ENCODE assay signal across 10 cellular contexts in genomic region chr7:24936121-24936824, GRCh38. TPM values are rescaled to one million over a fixed set of nuclear protein-coding genes. Genes with fewer than 3 reads are reported as not detected.
DNase-seq lines count a peak whose midpoint lies in the region; ATAC-seq, FAIRE-seq and TF ChIP-seq lines count a peak whose summit lies in the region.
"Had no signal": no experiment of that assay in that cellular context is flagged by ENCODE, and none has a peak within 500 bp of the region (broad histone marks: within the 10 kb centered on the region; RNA-seq: fewer than 3 reads in every experiment).

No MANE protein-coding gene starts in this region.

- H4K20me1 ChIP-seq in endothelial cell of umbilical vein (replicated peaks; ENCODE audit: control insufficient read depth, extremely low read depth, insufficient read depth, low read length): no peaks in the 10 kb centered on the region

- no peak overlapping the region for H2BK120ac ChIP-seq in neuronal stem cell (ENCODE audit: low read depth, low read length)

- ATAC-seq in GM21447 (IDR thresholded peaks at IDR 0.05; ENCODE audit: unreplicated experiment) (peak; percentile 69), HG03460 (IDR thresholded peaks at IDR 0.05; ENCODE audit: unreplicated experiment) (peak; percentile 60), GM18520 (IDR thresholded peaks at IDR 0.05; ENCODE audit: unreplicated experiment) (no peak), psoas muscle (no peak)

- CTCF ChIA-PET in endothelial cell of umbilical vein (lab: Charles Lee): interaction anchor here (0.9 to 1.6 kb wide), 4 partner anchors 10 to 23 kb away, joined by 3 read pairs; no protein-coding TSS in a partner anchor

- DNase-seq in ELF-1 (ENCODE audit: low read depth, low spot score) (peak; percentile 24), endothelial cell of umbilical vein (ENCODE audit: low read depth, low spot score) (peak; percentile 4), psoas muscle (no peak), neuronal stem cell (ENCODE audit: low spot score) (no peak)
- no peak for DNase-seq in activated naive CD4-positive, alpha-beta T cell treated with anti-CD3 and anti-CD28 coated beads, Interleukin-2, amount 50 U/mL, for 16 hours
- DNase-seq: dorsolateral prefrontal cortex, KG1 had no signal

- H3K4me1 ChIP-seq in endothelial cell of umbilical vein (ENCODE audit: control insufficient read depth, extremely low read depth, insufficient read depth, low read length): no peaks in the 10 kb centered on the region
- peaks cover 4% of the 10 kb centered on the region for H3K4me1 ChIP-seq in psoas muscle
- peaks cover 11 to 30% of the 10 kb centered on the region in 2 donors for H3K4me1 ChIP-seq in neuronal stem cell (ENCODE audit: control insufficient read depth in 2 of 2, insufficient read depth in 1 of 2, low read depth in 1 of 2, low read length in 2 of 2)

- H3K18ac ChIP-seq in neuronal stem cell (ENCODE audit: low read length): no peak overlapping the region

- TF ChIP-seq POLR2A in endothelial cell of umbilical vein (IDR thresholded peaks at IDR 0.05; ENCODE audit: low read depth, low read length): no peak

- intact Hi-C loops in endothelial cell of umbilical vein (cut with micrococcal nuclease): no loop called here
- intact Hi-C loops in psoas muscle (cut with DNase I): no loop called here

- no peaks in the 10 kb centered on the region for H3K9me1 ChIP-seq in endothelial cell of umbilical vein (replicated peaks; ENCODE audit: control insufficient read depth, extremely low read depth, insufficient read depth, low read length)

- H3K27me3 ChIP-seq in endothelial cell of umbilical vein (ENCODE audit: control insufficient read depth in 2 of 2, insufficient read depth in 2 of 2, low read length in 2 of 2) (no peaks in the 10 kb centered on the region), psoas muscle (ENCODE audit: insufficient read depth in 3 of 3, low read length in 2 of 3) (no peaks in the 10 kb centered on the region), neuronal stem cell (ENCODE audit: control insufficient read depth in 3 of 3, insufficient read depth in 3 of 3, low read depth in 1 of 3, low read length in 3 of 3) (no peaks in the 10 kb centered on the region)
- H3K27me3 ChIP-seq: dorsolateral prefrontal cortex had no signal

- no peak overlapping the region for H4K91ac ChIP-seq in neuronal stem cell (ENCODE audit: low read depth, low read length, poor library complexity)

- H3K4me2 ChIP-seq in endothelial cell of umbilical vein (ENCODE audit: insufficient read depth, low read length) (no peak overlapping the region), neuronal stem cell (ENCODE audit: insufficient read depth, low read length, poor library complexity, severe bottlenecking) (no peak overlapping the region)

- 84 to 90% (median 89%) methylated on average over 3 of the region's 3 CpGs for WGBS in psoas muscle, 3 donors
- WGBS in neuronal stem cell (ENCODE audit: extremely low coverage in 2 of 2, insufficient read length in 2 of 2, insufficient replicate concordance in 1 of 2), 2 donors: no CpG with 5 or more reads among the region's 3 CpGs

- H3K27ac ChIP-seq in endothelial cell of umbilical vein (ENCODE audit: insufficient read depth, low read depth, low read length) (no peak overlapping the region), psoas muscle (no peak overlapping the region), neuronal stem cell (replicated peaks; ENCODE audit: low read length) (no peak overlapping the region)
- H3K27ac ChIP-seq: dorsolateral prefrontal cortex had no signal

- H2BK15ac ChIP-seq in neuronal stem cell (ENCODE audit: low read length): no peak overlapping the region

- H2AK5ac ChIP-seq in neuronal stem cell (ENCODE audit: low read depth, low read length): no peak overlapping the region

- H2AFZ ChIP-seq in endothelial cell of umbilical vein (ENCODE audit: low read depth, low read length) (no peak overlapping the region), neuronal stem cell (ENCODE audit: low read length) (no peak overlapping the region)

- no peak for FAIRE-seq in endothelial cell of umbilical vein (lab: Jason Lieb, UNC)

- H3K36me3 ChIP-seq in endothelial cell of umbilical vein (ENCODE audit: control insufficient read depth in 2 of 2, extremely low read depth in 1 of 2, insufficient read depth in 2 of 2, low read length in 2 of 2) (no peaks in the 10 kb centered on the region), psoas muscle (ENCODE audit: insufficient read depth in 1 of 2, low read depth in 1 of 2) (no peaks in the 10 kb centered on the region), neuronal stem cell (replicated peaks in 1 of 2; ENCODE audit: control insufficient read depth in 2 of 2, insufficient read depth in 2 of 2, low read length in 2 of 2) (peaks cover 0 to under 1% of the 10 kb centered on the region in 2 donors)

- H3K9me3 ChIP-seq in endothelial cell of umbilical vein (replicated peaks; ENCODE audit: control insufficient read depth, insufficient read depth, low read length): no peaks in the 10 kb centered on the region
- H3K9me3 ChIP-seq in psoas muscle: no peaks in the 10 kb centered on the region
- peaks cover 0 to 1% of the 10 kb centered on the region in 2 donors for H3K9me3 ChIP-seq in neuronal stem cell (replicated peaks in 1 of 2; ENCODE audit: control insufficient read depth in 2 of 2, insufficient read depth in 1 of 2, low read depth in 1 of 2, low read length in 2 of 2)

- no peak overlapping the region for H3K23ac ChIP-seq in neuronal stem cell (ENCODE audit: low read depth, low read length, poor library complexity)

- TF ChIP-seq CTCF in endothelial cell of umbilical vein (IDR thresholded peaks at IDR 0.05; ENCODE audit: extremely low read depth in 1 of 2, insufficient read depth in 1 of 2, low read depth in 1 of 2, low read length in 2 of 2) (no peak), psoas muscle (IDR thresholded peaks at IDR 0.05) (no peak)

- H3K14ac ChIP-seq in neuronal stem cell (ENCODE audit: low read length): no peak overlapping the region

- no peaks in the 10 kb centered on the region for H3K79me1 ChIP-seq in neuronal stem cell (ENCODE audit: low read depth, low read length)

- H3K9ac ChIP-seq in endothelial cell of umbilical vein (replicated peaks; ENCODE audit: extremely low read depth, insufficient read depth, low read length) (no peak overlapping the region), neuronal stem cell (ENCODE audit: low read depth, low read length, poor library complexity) (no peak overlapping the region)

- no peak overlapping the region for H4K8ac ChIP-seq in neuronal stem cell (ENCODE audit: low read depth, low read length)

- no TSS peak for BruUV-seq in endothelial cell of umbilical vein (replicated peaks; lab: Mats Ljungman, UMichigan)

- POLR2A ChIA-PET in endothelial cell of umbilical vein (lab: Charles Lee): no interaction called here

- no peak overlapping the region for H3K4me3 ChIP-seq in endothelial cell of umbilical vein (replicated peaks in 1 of 3; ENCODE audit: insufficient read depth in 1 of 3, low read depth in 1 of 3, low read length in 3 of 3)
- no peak overlapping the region for H3K4me3 ChIP-seq in psoas muscle
- no peak overlapping the region for H3K4me3 ChIP-seq in neuronal stem cell (ENCODE audit: low read length in 2 of 2)
- H3K4me3 ChIP-seq: dorsolateral prefrontal cortex had no signal

- H3K4ac ChIP-seq in neuronal stem cell (ENCODE audit: low read length): no peak overlapping the region

- no peak overlapping the region for H2BK5ac ChIP-seq in neuronal stem cell (ENCODE audit: low read length)

- peaks cover 71% of the 10 kb centered on the region for H3K79me2 ChIP-seq in endothelial cell of umbilical vein (ENCODE audit: control insufficient read depth, insufficient read depth, low read length)

- dilution Hi-C loops in endothelial cell of umbilical vein (cut with MboI; ENCODE audit: extremely low pct_ligation_motif_present, low sequenced_read_pairs): no loop called here

- H2BK12ac ChIP-seq in neuronal stem cell (ENCODE audit: low read length): no peak overlapping the region

TF ChIP-seq in endothelial cell of umbilical vein, 7 proteins besides CTCF, POLR2A, EP300 and RAD21:
- TF ChIP-seq JUN (IDR thresholded peaks at IDR 0.05; ENCODE audit: borderline replicate concordance, insufficient read depth, insufficient read length, low read depth): no peak
- TF ChIP-seq EZH2 (IDR thresholded peaks at IDR 0.05; ENCODE audit: borderline replicate concordance, low read depth, low read length, severe bottlenecking): no peak
- TF ChIP-seq FOS (IDR thresholded peaks at IDR 0.05; ENCODE audit: borderline replicate concordance, insufficient read depth, low read length): no peak
- no peak for TF ChIP-seq GATA2 (IDR thresholded peaks at IDR 0.05; ENCODE audit: insufficient read depth, insufficient read length, low read depth, low read length)
- no peak for TF ChIP-seq POLR2AphosphoS5 (IDR thresholded peaks at IDR 0.05; ENCODE audit: insufficient read depth, low read depth, low read length)
- TF ChIP-seq MYC (IDR thresholded peaks at IDR 0.05; ENCODE audit: low read depth, low read length): no peak
- no peak for TF ChIP-seq MAX (IDR thresholded peaks at IDR 0.05; ENCODE audit: insufficient read depth, insufficient read length)

RNA-seq across cellular contexts. Expression of gene OSBPL3, which starts 43.7 kb away (rescaled TPM):
- total RNA-seq in endothelial cell of umbilical vein (27.1 and 31.3 TPM in 2 replicates), psoas muscle (1 to 10 TPM; 1.9 to 8.7 (median 3.8) TPM)
- polyA plus RNA-seq in endothelial cell of umbilical vein (3.6 and 7.5 TPM in 2 replicates), psoas muscle (1 to 10 TPM; 4.2 to 6.2 (median 5.3) TPM)
- 5.2 and 5.8 TPM in 2 replicates for polyA plus RNA-seq in endothelial cell of umbilical vein (2011; cell fraction: cytosol; rRNA removed)
- 44.1 and 52.8 TPM in 2 replicates for polyA plus RNA-seq in endothelial cell of umbilical vein (2011; cell fraction: nucleus; rRNA removed)
- polyA plus RNA-seq in endothelial cell of umbilical vein (2012): 24.7 and 29.9 TPM in 2 replicates
- 23.1 and 35.1 TPM in 2 replicates for polyA minus RNA-seq in endothelial cell of umbilical vein
- polyA minus RNA-seq in endothelial cell of umbilical vein (2011; cell fraction: cytosol; rRNA and poly(A)+ RNA removed): 11.4 TPM
- 37.7 and 58.7 TPM in 2 replicates for polyA minus RNA-seq in endothelial cell of umbilical vein (2011; cell fraction: nucleus; rRNA and poly(A)+ RNA removed)
- 3.2 TPM for polyA plus RNA-seq in neuronal stem cell (2013, experiment 1 of 2)
- polyA plus RNA-seq in neuronal stem cell (2013, experiment 2 of 2): 2.9 TPM

Comparison
In these comparisons a context has a peak if more than half of its experiments do, and no peak if none do; other contexts are left out.
1. DNase-seq: peak in ELF-1 (single experiment) and endothelial cell of umbilical vein (single experiment); none in psoas muscle (0 of 2), neuronal stem cell (single experiment) and activated naive CD4-positive, alpha-beta T cell treated with anti-CD3 and anti-CD28 coated beads, Interleukin-2, amount 50 U/mL, for 16 hours (single experiment).
2. ATAC-seq: peak in GM21447 (single experiment) and HG03460 (single experiment); none in GM18520 (single experiment) and psoas muscle (0 of 4).